ENCODE assay signal across 24 cellular contexts in the genomic region with DNA sequence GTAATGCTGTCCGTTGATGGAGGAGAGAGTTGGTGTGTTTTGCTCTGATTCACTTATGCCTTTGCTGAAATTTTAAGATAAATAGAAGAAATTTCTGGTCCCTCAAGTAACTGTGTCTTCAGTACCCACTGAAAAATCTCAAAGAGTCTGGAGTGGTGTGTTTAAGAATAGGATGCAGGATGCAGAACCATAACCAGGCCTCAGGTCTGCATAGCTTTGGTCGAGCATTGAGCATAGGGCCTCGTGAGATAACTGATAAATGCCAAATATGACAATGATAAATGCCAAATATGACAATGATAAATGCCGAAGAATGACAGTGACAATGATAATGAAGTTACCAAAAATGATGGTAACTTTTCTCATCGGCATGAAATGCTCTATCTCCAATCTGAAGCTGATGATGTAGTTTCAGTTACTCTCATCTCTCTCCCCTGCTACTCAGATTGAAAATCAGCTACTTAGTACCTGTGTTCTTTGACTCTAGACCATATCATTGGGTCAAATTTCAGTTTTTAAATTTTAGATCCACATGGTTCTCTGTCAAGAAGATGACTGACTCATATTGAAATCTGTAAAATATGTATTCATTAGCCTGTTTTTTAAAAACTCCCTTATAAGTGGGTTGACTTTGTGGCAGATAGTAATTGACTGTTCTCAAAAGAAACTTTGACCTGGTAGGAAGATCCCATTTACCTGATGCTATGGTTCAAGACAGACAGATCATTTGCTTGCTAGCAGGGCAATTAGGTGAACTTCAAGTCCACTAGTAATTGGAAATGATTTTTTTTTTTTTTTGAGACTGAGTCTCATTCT.
DNase-seq lines count a peak whose midpoint lies in the region; ATAC-seq, FAIRE-seq and TF ChIP-seq lines count a peak whose summit lies in the region.
"Had no signal": no experiment of that assay in that cellular context is flagged by ENCODE, and none has a peak within 500 bp of the region (broad histone marks: within the 10 kb centered on the region; RNA-seq: fewer than 3 reads in every experiment).

No MANE protein-coding gene starts in this region.

- no peak for DNase-seq in activated CD8-positive, alpha-beta memory T cell treated with anti-CD3 and anti-CD28 coated beads, Interleukin-2, amount 10 ng/mL, durations not matched to agents 7 days and 5 days
- no peak for DNase-seq in activated CD8-positive, alpha-beta memory T cell treated with anti-CD3 and anti-CD28 coated beads, Interleukin-2, amount 50 U/mL, for 4 hours
- DNase-seq in keratinocyte (ENCODE audit: low read depth, low spot score), result no peak
- DNase-seq in hepatic stellate cell (ENCODE audit: low spot score), result no peak
- no peak for DNase-seq in GM23338 (ENCODE audit: low spot score)
- DNase-seq: activated CD4-positive, alpha-beta T cell treated with anti-CD3 and anti-CD28 coated beads, Interleukin-2, amount 50 U/mL, for 4 hours; brain microvascular endothelial cell; colonic mucosa; HCEC 1CT; islet precursor cell; mammary epithelial cell; NCI-H1417 treated with DMSO at 0.1 percent for 48 hours; NCI-H524; occipital lobe; stimulated activated CD8-positive, alpha-beta memory T cell treated with anti-CD3 and anti-CD28 coated beads, Interleukin-4, amount 100 ng/mL, for 48 hours; uterus had no signal

- FAIRE-seq in keratinocyte (lab: Jason Lieb, UNC), result peak; percentile 17
- FAIRE-seq: A204.1, endometrium had no signal

- H2AFZ ChIP-seq in keratinocyte (ENCODE audit: control insufficient read depth, low read length), result no peak overlapping the region
- H2AFZ ChIP-seq in GM23338, result no peak overlapping the region
- H2AFZ ChIP-seq: hepatocyte had no signal

- no peak overlapping the region for H3K4me3 Mint-ChIP-seq in activated CD8-positive, alpha-beta memory T cell treated with anti-CD3 and anti-CD28 coated beads, Interleukin-2, amount 10 ng/mL, durations not matched to agents 7 days and 5 days
- H3K4me3 Mint-ChIP-seq in GM23338, result no peak overlapping the region
- H3K4me3 Mint-ChIP-seq: activated T-helper 1 cell treated with anti-CD3 and anti-CD28 coated beads, Interleukin-12 subunit alpha, Interleukin-12 subunit beta, Interleukin-2, Interleukin-4 antibody, amounts not matched to agents 30 ng/mL and 10 ng/mL and 1 ng/mL, durations not matched to agents 14 hours and 24 hours and 36 hours; T-helper 1 cell treated with Interleukin-12 subunit alpha and Interleukin-12 subunit beta and Interleukin-4 antibody, amounts not matched to agents 30 μg/mL and 1 μg/mL, for 36 hours had no signal

- H3K9me3 ChIP-seq in keratinocyte (ENCODE audit: control insufficient read depth, low read depth, low read length), result no peaks in the 10 kb centered on the region
- H3K9me3 ChIP-seq: colonic mucosa, uterus had no signal

- peaks cover 2% of the 10 kb centered on the region for H3K36me3 Mint-ChIP-seq in activated CD8-positive, alpha-beta memory T cell treated with anti-CD3 and anti-CD28 coated beads, Interleukin-2, amount 10 ng/mL, durations not matched to agents 7 days and 5 days
- H3K36me3 Mint-ChIP-seq in GM23338 (ENCODE audit: low read depth), result peaks cover under 1% of the 10 kb centered on the region; the same call in 2 of the 3 replicates

- no peak overlapping the region for H3K4me2 ChIP-seq in keratinocyte (ENCODE audit: control insufficient read depth, extremely low read depth, insufficient read depth, low read depth, low read length)
- H3K4me2 ChIP-seq in GM23338, result no peak overlapping the region
- H3K4me2 ChIP-seq: hepatocyte had no signal

- no peaks in the 10 kb centered on the region for H4K20me1 ChIP-seq in keratinocyte (ENCODE audit: control insufficient read depth, extremely low read depth, insufficient read depth, low read length)
- H4K20me1 ChIP-seq in GM23338 (replicated peaks; ENCODE audit: insufficient read depth), result no peaks in the 10 kb centered on the region

- no peak overlapping the region for H3K27ac Mint-ChIP-seq in activated CD8-positive, alpha-beta memory T cell treated with anti-CD3 and anti-CD28 coated beads, Interleukin-2, amount 10 ng/mL, durations not matched to agents 7 days and 5 days
- H3K27ac Mint-ChIP-seq in GM23338, result no peak overlapping the region
- H3K27ac Mint-ChIP-seq: activated T-helper 1 cell treated with anti-CD3 and anti-CD28 coated beads, Interleukin-12 subunit alpha, Interleukin-12 subunit beta, Interleukin-2, Interleukin-4 antibody, amounts not matched to agents 30 ng/mL and 10 ng/mL and 1 ng/mL, durations not matched to agents 14 hours and 24 hours and 36 hours; T-helper 1 cell treated with Interleukin-12 subunit alpha and Interleukin-12 subunit beta and Interleukin-4 antibody, amounts not matched to agents 30 μg/mL and 1 μg/mL, for 36 hours had no signal

- H3K4me1 ChIP-seq in keratinocyte (ENCODE audit: control insufficient read depth, extremely low read depth, insufficient read depth, low read length) (no peaks in the 10 kb centered on the region), GM23338 (ENCODE audit: insufficient read depth) (no peaks in the 10 kb centered on the region)
- H3K4me1 ChIP-seq: colonic mucosa, uterus had no signal

- ATAC-seq in activated CD8-positive, alpha-beta memory T cell treated with anti-CD3 and anti-CD28 coated beads, Interleukin-2, amount 10 ng/mL, durations not matched to agents 7 days and 5 days, result peak; percentile 49
- ATAC-seq in GM18873 (IDR thresholded peaks at IDR 0.05; ENCODE audit: low FRiP score, unreplicated experiment), result peak; percentile 72
- peak; percentile 90 for ATAC-seq in HG02759 (IDR thresholded peaks at IDR 0.05; ENCODE audit: unreplicated experiment)
- ATAC-seq in HG02798 (IDR thresholded peaks at IDR 0.05; ENCODE audit: poor library complexity, unreplicated experiment), result no peak
- ATAC-seq in GM23338, result no peak

- peaks cover 12% of the 10 kb centered on the region for H3K4me1 Mint-ChIP-seq in activated CD8-positive, alpha-beta memory T cell treated with anti-CD3 and anti-CD28 coated beads, Interleukin-2, amount 10 ng/mL, durations not matched to agents 7 days and 5 days
- H3K4me1 Mint-ChIP-seq in GM23338, result no peaks in the 10 kb centered on the region

- H3K27me3 ChIP-seq in keratinocyte (ENCODE audit: control insufficient read depth, extremely low read depth, insufficient read depth, low read length) (no peaks in the 10 kb centered on the region), GM23338 (ENCODE audit: insufficient read depth) (no peaks in the 10 kb centered on the region)
- H3K27me3 ChIP-seq: brain microvascular endothelial cell, colonic mucosa, hepatocyte, uterus had no signal

- H3K9ac ChIP-seq in keratinocyte (ENCODE audit: control insufficient read depth, extremely low read depth, insufficient read depth, low read length), result no peak overlapping the region

- no peaks in the 10 kb centered on the region for H3K9me1 ChIP-seq in keratinocyte (ENCODE audit: control insufficient read depth, extremely low read depth, insufficient read depth, low read length)

- CTCF ChIA-PET in activated CD8-positive, alpha-beta memory T cell treated with anti-CD3 and anti-CD28 coated beads, Interleukin-2, amount 10 ng/mL, durations not matched to agents 7 days and 5 days (lab: Charles Lee), result interaction anchor here (1.0 kb wide), 1 partner anchor 173 kb away, joined by 3 read pairs; no protein-coding TSS in a partner anchor

- H3F3A ChIP-seq in GM23338 (replicated peaks; ENCODE audit: low read depth), result no peaks in the 10 kb centered on the region

- H3K4me3 ChIP-seq in keratinocyte (ENCODE audit: control insufficient read depth in 2 of 3, extremely low read depth in 1 of 3, insufficient read depth in 2 of 3, low read depth in 1 of 3, low read length in 3 of 3) (no peak overlapping the region), GM23338 (no peak overlapping the region)
- H3K4me3 ChIP-seq: colonic mucosa, hepatocyte, uterus had no signal

- H3K27ac ChIP-seq in keratinocyte (ENCODE audit: control insufficient read depth, insufficient read depth, low read length) (no peak overlapping the region), GM23338 (ENCODE audit: low read depth) (no peak overlapping the region)
- H3K27ac ChIP-seq: brain microvascular endothelial cell, colonic mucosa, hepatocyte, uterus had no signal

- H3K9me3 Mint-ChIP-seq in activated CD8-positive, alpha-beta memory T cell treated with anti-CD3 and anti-CD28 coated beads, Interleukin-2, amount 10 ng/mL, durations not matched to agents 7 days and 5 days (ENCODE audit: low read depth), result no peaks in the 10 kb centered on the region
- H3K9me3 Mint-ChIP-seq in GM23338, result no peaks in the 10 kb centered on the region; the same call in 2 of the 3 replicates
- H3K9me3 Mint-ChIP-seq: activated T-helper 1 cell treated with anti-CD3 and anti-CD28 coated beads, Interleukin-12 subunit alpha, Interleukin-12 subunit beta, Interleukin-2, Interleukin-4 antibody, amounts not matched to agents 30 ng/mL and 10 ng/mL and 1 ng/mL, durations not matched to agents 14 hours and 24 hours and 36 hours; T-helper 1 cell treated with Interleukin-12 subunit alpha and Interleukin-12 subunit beta and Interleukin-4 antibody, amounts not matched to agents 30 μg/mL and 1 μg/mL, for 36 hours had no signal

- no peaks in the 10 kb centered on the region for H3K9me2 ChIP-seq in GM23338 (ENCODE audit: insufficient read depth)

- H3K79me2 ChIP-seq in keratinocyte (ENCODE audit: control insufficient read depth, insufficient read depth, low read length), result no peaks in the 10 kb centered on the region
- no peaks in the 10 kb centered on the region for H3K79me2 ChIP-seq in GM23338 (replicated peaks; ENCODE audit: insufficient read depth)
- H3K79me2 ChIP-seq: hepatocyte had no signal

- dilution Hi-C loops in keratinocyte (cut with MboI; ENCODE audit: extremely low pct_ligation_motif_present, low sequenced_read_pairs), result no loop called here

- H3K27me3 Mint-ChIP-seq in activated CD8-positive, alpha-beta memory T cell treated with anti-CD3 and anti-CD28 coated beads, Interleukin-2, amount 10 ng/mL, durations not matched to agents 7 days and 5 days, result no peaks in the 10 kb centered on the region
- H3K27me3 Mint-ChIP-seq in GM23338 (ENCODE audit: insufficient read depth, low read depth, poor library complexity), result peaks cover 2% of the 10 kb centered on the region

- H3K36me3 ChIP-seq in keratinocyte (ENCODE audit: control insufficient read depth in 2 of 2, extremely low read depth in 1 of 2, insufficient read depth in 2 of 2, low read length in 2 of 2) (no peaks in the 10 kb centered on the region), GM23338 (ENCODE audit: insufficient read depth) (no peaks in the 10 kb centered on the region)
- H3K36me3 ChIP-seq: brain microvascular endothelial cell, colonic mucosa, uterus had no signal

- TF ChIP-seq CTCF in keratinocyte (optimal IDR thresholded peaks at IDR 0.05 in 1 of 3, IDR thresholded peaks at IDR 0.05 in 1 of 3, conservative IDR thresholded peaks at IDR 0.05 in 1 of 3; ENCODE audit: extremely low read depth in 1 of 3, insufficient read depth in 2 of 3, low read length in 3 of 3) (no peak), GM23338 (conservative IDR thresholded peaks at IDR 0.05; ENCODE audit: low read depth in 2 of 2) (no peak)

TF ChIP-seq in GM23338, 12 proteins besides CTCF, POLR2A, EP300 and RAD21 (continues in another document):
- no peak for TF ChIP-seq EZH2phosphoT487 (IDR thresholded peaks at IDR 0.05; ENCODE audit: unreplicated experiment)
- TF ChIP-seq POLR2AphosphoS5 (IDR thresholded peaks at IDR 0.05; ENCODE audit: low read depth), result no peak
- TF ChIP-seq NANOG (IDR thresholded peaks at IDR 0.05; ENCODE audit: borderline replicate concordance), result no peak
- no peak for TF ChIP-seq STAT1 (IDR thresholded peaks at IDR 0.05; ENCODE audit: unreplicated experiment)

Comparison
In these comparisons a context has a peak if more than half of its experiments do, and no peak if none do; other contexts are left out.
1. ATAC-seq: peak in activated CD8-positive, alpha-beta memory T cell treated with anti-CD3 and anti-CD28 coated beads, Interleukin-2, amount 10 ng/mL, durations not matched to agents 7 days and 5 days (single experiment), GM18873 (single experiment) and HG02759 (single experiment); none in HG02798 (single experiment) and GM23338 (single experiment).